In the genomic region with DNA sequence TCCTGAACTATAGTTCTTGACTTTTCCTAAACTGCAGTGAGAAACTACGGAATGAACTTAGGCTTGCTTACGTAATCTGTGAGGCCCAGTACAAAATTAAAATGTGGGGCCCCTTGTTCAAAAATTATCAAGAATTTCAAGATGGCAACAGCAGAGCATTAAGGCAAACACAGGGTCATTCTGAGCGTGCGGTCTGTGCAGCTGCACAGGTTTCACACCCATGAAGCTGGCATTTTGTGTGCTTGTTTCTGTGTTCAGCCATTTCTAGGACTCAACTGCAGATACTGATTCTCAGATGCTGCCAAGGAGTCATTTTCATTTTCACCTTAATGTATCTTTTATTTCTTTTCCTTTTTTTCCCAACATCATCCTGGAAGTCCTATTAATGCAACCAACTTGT, we compare ENCODE assay signal across 18 cellular contexts. TPM values are rescaled to one million over a fixed set of nuclear protein-coding genes. Genes with fewer than 3 reads are reported as not detected.
DNase-seq lines count a peak whose midpoint lies in the region; ATAC-seq and TF ChIP-seq lines count a peak whose summit lies in the region.
"Had no signal": no experiment of that assay in that cellular context is flagged by ENCODE, and none has a peak within 500 bp of the region (broad histone marks: within the 10 kb centered on the region; RNA-seq: fewer than 3 reads in every experiment).

No MANE protein-coding gene starts in this region.

- DNase-seq in activated CD8-positive, alpha-beta T cell treated with anti-CD3 and anti-CD28 coated beads for 36 hours: no peak
- DNase-seq in activated CD8-positive, alpha-beta T cell treated with anti-CD3 and anti-CD28 coated beads, Interleukin-2, amount 10 ng/mL, durations not matched to agents 7 days and 5 days: no peak
- no peak for DNase-seq in CD8-positive, alpha-beta memory T cell
- DNase-seq in central memory CD8-positive, alpha-beta T cell (ENCODE audit: low spot score in 2 of 2): no peak
- DNase-seq in hippocampal formation (lab: John Stamatoyannopoulos, UW) (no peak), dorsolateral prefrontal cortex (no peak), GOT3 (lab: John Stamatoyannopoulos, UW) (no peak)
- DNase-seq: DMS79 treated with DMSO at 0.1 percent for 48 hours, GF-D8, KG1, MG63, NCI-H1105, NCI-H1694, NCI-H510A treated with DMSO at 0.1 percent for 48 hours, SHP77 had no signal

- CTCF ChIA-PET in activated CD8-positive, alpha-beta T cell treated with anti-CD3 and anti-CD28 coated beads for 36 hours (lab: Charles Lee): interaction anchor here (0.8 to 2.8 kb wide), 5 partner anchors 10 to 80 kb away, joined by 3 to 8 read pairs (median 5); no protein-coding TSS in a partner anchor
- CTCF ChIA-PET in activated CD8-positive, alpha-beta T cell treated with anti-CD3 and anti-CD28 coated beads, Interleukin-2, amount 10 ng/mL, durations not matched to agents 7 days and 5 days (lab: Charles Lee): interaction anchor here (0.9 to 1.9 kb wide), 6 partner anchors 8 to 80 kb away, joined by 3 to 8 read pairs (median 4); no protein-coding TSS in a partner anchor
- CTCF ChIA-PET in CD8-positive, alpha-beta memory T cell (lab: Charles Lee): no interaction called here

- no peaks in the 10 kb centered on the region for H3K27me3 ChIP-seq in CD8-positive, alpha-beta memory T cell (ENCODE audit: insufficient read depth, low read length, poor library complexity, severe bottlenecking)
- H3K27me3 ChIP-seq in OCI-LY1 (ENCODE audit: insufficient read depth, low read length): no peaks in the 10 kb centered on the region
- H3K27me3 ChIP-seq in dorsolateral prefrontal cortex: peaks cover 0 to 7% (median 0%) of the 10 kb centered on the region in 45 donors

- TF ChIP-seq CTCF in activated CD8-positive, alpha-beta T cell treated with anti-CD3 and anti-CD28 coated beads for 36 hours (IDR thresholded peaks at IDR 0.05): no peak
- TF ChIP-seq CTCF in OCI-LY1 (IDR thresholded peaks at IDR 0.05; ENCODE audit: low read length): no peak
- TF ChIP-seq CTCF in dorsolateral prefrontal cortex (IDR thresholded peaks at IDR 0.05 in 54 of 56, conservative IDR thresholded peaks at IDR 0.05 in 2 of 56; ENCODE audit: low read depth in 1 of 56, partially characterized antibody in 56 of 56): no peak

- ATAC-seq in activated CD8-positive, alpha-beta T cell treated with anti-CD3 and anti-CD28 coated beads for 36 hours: no peak
- no peak for ATAC-seq in activated CD8-positive, alpha-beta T cell treated with anti-CD3 and anti-CD28 coated beads, Interleukin-2, amount 10 ng/mL, durations not matched to agents 7 days and 5 days
- no peak for ATAC-seq in central memory CD8-positive, alpha-beta T cell (replicated peaks; ENCODE audit: extremely low read depth, poor library complexity, severe bottlenecking)
- ATAC-seq: GM23338, SK-N-SH treated with all-trans-retinoic acid at 6 μM for 48 hours had no signal

- H3K4me3 ChIP-seq in CD8-positive, alpha-beta memory T cell (ENCODE audit: low read length): no peak overlapping the region
- H3K4me3 ChIP-seq in OCI-LY1 (ENCODE audit: low read depth, low read length, poor library complexity, severe bottlenecking): no peak overlapping the region
- H3K4me3 ChIP-seq in dorsolateral prefrontal cortex: no peak overlapping the region
- H3K4me3 ChIP-seq: GM23338, MG63 had no signal

- H3K4me3 Mint-ChIP-seq in activated CD8-positive, alpha-beta T cell treated with anti-CD3 and anti-CD28 coated beads for 36 hours: no peak overlapping the region
- no peak overlapping the region for H3K4me3 Mint-ChIP-seq in activated CD8-positive, alpha-beta T cell treated with anti-CD3 and anti-CD28 coated beads, Interleukin-2, amount 10 ng/mL, durations not matched to agents 7 days and 5 days
- peak overlapping the region in 1 of 7 donors; percentile 77 for H3K4me3 Mint-ChIP-seq in CD8-positive, alpha-beta memory T cell
- H3K4me3 Mint-ChIP-seq in central memory CD8-positive, alpha-beta T cell: peak overlapping the region; percentile 20
- H3K4me3 Mint-ChIP-seq: GM23338 had no signal

- peaks cover 51% of the 10 kb centered on the region for H3K4me1 Mint-ChIP-seq in activated CD8-positive, alpha-beta T cell treated with anti-CD3 and anti-CD28 coated beads for 36 hours (ENCODE audit: low read depth)
- H3K4me1 Mint-ChIP-seq in activated CD8-positive, alpha-beta T cell treated with anti-CD3 and anti-CD28 coated beads, Interleukin-2, amount 10 ng/mL, durations not matched to agents 7 days and 5 days (ENCODE audit: low read depth): peaks cover 37% of the 10 kb centered on the region
- H3K4me1 Mint-ChIP-seq in CD8-positive, alpha-beta memory T cell: peaks cover 35 to 50% (median 36%) of the 10 kb centered on the region in 3 donors
- peaks cover 30% of the 10 kb centered on the region for H3K4me1 Mint-ChIP-seq in central memory CD8-positive, alpha-beta T cell
- H3K4me1 Mint-ChIP-seq: GM23338 had no signal

- peak overlapping the region; percentile 83 for H3K27ac Mint-ChIP-seq in activated CD8-positive, alpha-beta T cell treated with anti-CD3 and anti-CD28 coated beads for 36 hours
- H3K27ac Mint-ChIP-seq in activated CD8-positive, alpha-beta T cell treated with anti-CD3 and anti-CD28 coated beads, Interleukin-2, amount 10 ng/mL, durations not matched to agents 7 days and 5 days: no peak overlapping the region
- H3K27ac Mint-ChIP-seq in CD8-positive, alpha-beta memory T cell: peak overlapping the region in 7 of 8 donors; percentile 21 to 91 (median 86)
- H3K27ac Mint-ChIP-seq in central memory CD8-positive, alpha-beta T cell (ENCODE audit: low read depth): peak overlapping the region; percentile 4
- H3K27ac Mint-ChIP-seq: GM23338 had no signal

- H3K4me1 ChIP-seq in CD8-positive, alpha-beta memory T cell (ENCODE audit: insufficient read depth, low read length): peaks cover 37% of the 10 kb centered on the region
- H3K4me1 ChIP-seq in OCI-LY1 (ENCODE audit: insufficient read depth, low read length, severe bottlenecking): peaks cover 52% of the 10 kb centered on the region

- H3K36me3 Mint-ChIP-seq in activated CD8-positive, alpha-beta T cell treated with anti-CD3 and anti-CD28 coated beads for 36 hours (ENCODE audit: low read depth): no peaks in the 10 kb centered on the region
- peaks cover 5% of the 10 kb centered on the region for H3K36me3 Mint-ChIP-seq in activated CD8-positive, alpha-beta T cell treated with anti-CD3 and anti-CD28 coated beads, Interleukin-2, amount 10 ng/mL, durations not matched to agents 7 days and 5 days (ENCODE audit: low read depth)
- H3K36me3 Mint-ChIP-seq in CD8-positive, alpha-beta memory T cell: no peaks in the 10 kb centered on the region
- H3K36me3 Mint-ChIP-seq in central memory CD8-positive, alpha-beta T cell (ENCODE audit: insufficient read depth): peaks cover 4% of the 10 kb centered on the region

- H3K9me3 ChIP-seq in CD8-positive, alpha-beta memory T cell (ENCODE audit: low read length): no peaks in the 10 kb centered on the region
- H3K9me3 ChIP-seq in OCI-LY1 (ENCODE audit: low read length): no peaks in the 10 kb centered on the region
- H3K9me3 ChIP-seq: MG63 had no signal

- no peaks in the 10 kb centered on the region for H3K27me3 Mint-ChIP-seq in activated CD8-positive, alpha-beta T cell treated with anti-CD3 and anti-CD28 coated beads for 36 hours
- no peaks in the 10 kb centered on the region for H3K27me3 Mint-ChIP-seq in activated CD8-positive, alpha-beta T cell treated with anti-CD3 and anti-CD28 coated beads, Interleukin-2, amount 10 ng/mL, durations not matched to agents 7 days and 5 days (ENCODE audit: low read depth)
- H3K27me3 Mint-ChIP-seq in CD8-positive, alpha-beta memory T cell: no peaks in the 10 kb centered on the region
- no peaks in the 10 kb centered on the region for H3K27me3 Mint-ChIP-seq in central memory CD8-positive, alpha-beta T cell

- H4K20me1 ChIP-seq in OCI-LY1 (ENCODE audit: insufficient read depth, low read length): no peaks in the 10 kb centered on the region

- H3K4me2 ChIP-seq in OCI-LY1 (ENCODE audit: low read length): no peak overlapping the region
- H3K4me2 ChIP-seq: GM23338 had no signal

- POLR2A ChIA-PET in activated CD8-positive, alpha-beta T cell treated with anti-CD3 and anti-CD28 coated beads for 36 hours (lab: Charles Lee): interaction anchor here (0.9 to 2.0 kb wide), 5 partner anchors 10 to 77 kb away, joined by 3 to 7 read pairs (median 3); partner anchors contain the start of genes HBS1L and MYB
- POLR2A ChIA-PET in activated CD8-positive, alpha-beta T cell treated with anti-CD3 and anti-CD28 coated beads, Interleukin-2, amount 10 ng/mL, durations not matched to agents 7 days and 5 days (lab: Charles Lee): interaction anchor here (1.7 kb wide), 1 partner anchor 1186 kb away, joined by 6 read pairs; the partner anchor contains the start of gene BCLAF1
- POLR2A ChIA-PET in CD8-positive, alpha-beta memory T cell (lab: Charles Lee): interaction anchor here (1.6 kb wide), 1 partner anchor 50 kb away, joined by 7 read pairs; the partner anchor contains the start of gene HBS1L

- H3K9me3 Mint-ChIP-seq in activated CD8-positive, alpha-beta T cell treated with anti-CD3 and anti-CD28 coated beads for 36 hours: peaks cover 7% of the 10 kb centered on the region
- H3K9me3 Mint-ChIP-seq in activated CD8-positive, alpha-beta T cell treated with anti-CD3 and anti-CD28 coated beads, Interleukin-2, amount 10 ng/mL, durations not matched to agents 7 days and 5 days (ENCODE audit: insufficient read depth): peaks cover 11% of the 10 kb centered on the region
- no peaks in the 10 kb centered on the region for H3K9me3 Mint-ChIP-seq in CD8-positive, alpha-beta memory T cell
- H3K9me3 Mint-ChIP-seq in central memory CD8-positive, alpha-beta T cell: no peaks in the 10 kb centered on the region
- H3K9me3 Mint-ChIP-seq: GM23338 had no signal

- H3K36me3 ChIP-seq in CD8-positive, alpha-beta memory T cell (ENCODE audit: insufficient read depth, low read length): no peaks in the 10 kb centered on the region
- H3K36me3 ChIP-seq in OCI-LY1 (ENCODE audit: insufficient read depth, low read length): no peaks in the 10 kb centered on the region
- H3K36me3 ChIP-seq: MG63 had no signal

- H3K9ac ChIP-seq in OCI-LY1 (ENCODE audit: low read length): no peak overlapping the region

- intact Hi-C loops in activated CD8-positive, alpha-beta T cell treated with anti-CD3 and anti-CD28 coated beads for 36 hours (cut with micrococcal nuclease): no loop called here
- intact Hi-C loops in dorsolateral prefrontal cortex (cut with DNase I): no loop called here

- no peak overlapping the region for H3K27ac ChIP-seq in CD8-positive, alpha-beta memory T cell (ENCODE audit: low read depth, low read length)
- H3K27ac ChIP-seq in OCI-LY1 (ENCODE audit: low read depth, low read length, poor library complexity, severe bottlenecking) (peak overlapping the region; percentile 92), dorsolateral prefrontal cortex (no peak overlapping the region)

- H3K79me2 ChIP-seq in OCI-LY1 (ENCODE audit: insufficient read depth, low read length): no peaks in the 10 kb centered on the region

- no peaks in the 10 kb centered on the region; the same call in 1 of the 2 replicates for H3F3A ChIP-seq in OCI-LY1 (ENCODE audit: insufficient read depth, low read length)

- no peaks in the 10 kb centered on the region for H3K9me2 ChIP-seq in OCI-LY1 (ENCODE audit: low read depth, low read length)

- no peak overlapping the region for H2AFZ ChIP-seq in OCI-LY1 (ENCODE audit: low read length)
- H2AFZ ChIP-seq: GM23338 had no signal

RNA-seq across cellular contexts. Expression of gene HBS1L, which starts 49.6 kb away (rescaled TPM):
- 100 to 1,000 TPM; 146 to 147 TPM for total RNA-seq in activated CD8-positive, alpha-beta T cell treated with anti-CD3 and anti-CD28 coated beads for 36 hours
- total RNA-seq in activated CD8-positive, alpha-beta T cell treated with anti-CD3 and anti-CD28 coated beads, Interleukin-2, amount 10 ng/mL, durations not matched to agents 7 days and 5 days: 10 to 100 TPM; 72.8 to 77.5 TPM
- total RNA-seq in CD8-positive, alpha-beta memory T cell: 100 to 1,000 TPM; 145 to 147 TPM
- 45.6 TPM for polyA plus RNA-seq in CD8-positive, alpha-beta memory T cell
- total RNA-seq in dorsolateral prefrontal cortex: 100 to 1,000 TPM in 100 of 120 experiments, 10 to 100 TPM in 20; 67.2 to 187 (median 115) TPM
